In genomic region chr3:53753518-53754183, GRCh38 we compare ENCODE assay signal across 11 cellular contexts.
A peak's percentile ranks its signal among the peaks of the same experiment; 100 is the strongest.
DNase-seq lines count a peak whose midpoint lies in the region; ATAC-seq and TF ChIP-seq lines count a peak whose summit lies in the region.
"Had no signal": no experiment of that assay in that cellular context is flagged by ENCODE, and none has a peak within 500 bp of the region (broad histone marks: within the 10 kb centered on the region; RNA-seq: fewer than 3 reads in every experiment).

No MANE protein-coding gene starts in this region.

- H3K4me2 ChIP-seq in neuronal stem cell (ENCODE audit: insufficient read depth, low read length, poor library complexity, severe bottlenecking): no peak overlapping the region

- no peak overlapping the region for H3K23ac ChIP-seq in neuronal stem cell (ENCODE audit: low read depth, low read length, poor library complexity)

- H2BK12ac ChIP-seq in neuronal stem cell (ENCODE audit: low read length): no peak overlapping the region

- H3K9me3 Mint-ChIP-seq in activated CD8-positive, alpha-beta memory T cell treated with anti-CD3 and anti-CD28 coated beads, Interleukin-2, amount 10 ng/mL, durations not matched to agents 7 days and 5 days (ENCODE audit: low read depth): no peaks in the 10 kb centered on the region
- H3K9me3 Mint-ChIP-seq in T-helper 1 cell treated with Interleukin-12 subunit alpha and Interleukin-12 subunit beta and Interleukin-4 antibody, amounts not matched to agents 30 μg/mL and 1 μg/mL, for 36 hours: peaks cover 3% of the 10 kb centered on the region
- H3K9me3 Mint-ChIP-seq in chondrocyte (ENCODE audit: low read depth): no peaks in the 10 kb centered on the region

- H3K4me3 ChIP-seq in neuronal stem cell (ENCODE audit: low read length in 2 of 2): peak overlapping the region in 1 of 2 donors; percentile 5

- H3K4me1 Mint-ChIP-seq in activated CD8-positive, alpha-beta memory T cell treated with anti-CD3 and anti-CD28 coated beads, Interleukin-2, amount 10 ng/mL, durations not matched to agents 7 days and 5 days: peaks cover 29% of the 10 kb centered on the region
- peaks cover 35% of the 10 kb centered on the region for H3K4me1 Mint-ChIP-seq in T-helper 1 cell treated with Interleukin-12 subunit alpha and Interleukin-12 subunit beta and Interleukin-4 antibody, amounts not matched to agents 30 μg/mL and 1 μg/mL, for 36 hours (ENCODE audit: low read depth)
- no peaks in the 10 kb centered on the region for H3K4me1 Mint-ChIP-seq in chondrocyte (ENCODE audit: low read depth)

- H3K36me3 ChIP-seq in neuronal stem cell (replicated peaks in 1 of 2; ENCODE audit: control insufficient read depth in 2 of 2, insufficient read depth in 2 of 2, low read length in 2 of 2): no peaks in the 10 kb centered on the region
- H3K36me3 ChIP-seq: neutrophil, WERI-Rb-1 had no signal

- no peak overlapping the region for H2BK15ac ChIP-seq in neuronal stem cell (ENCODE audit: low read length)

- no peak overlapping the region for H2AK5ac ChIP-seq in neuronal stem cell (ENCODE audit: low read depth, low read length)

- H2BK5ac ChIP-seq in neuronal stem cell (ENCODE audit: low read length): no peak overlapping the region

- H4K91ac ChIP-seq in neuronal stem cell (ENCODE audit: low read depth, low read length, poor library complexity): no peak overlapping the region

- H3K79me1 ChIP-seq in neuronal stem cell (ENCODE audit: low read depth, low read length): no peaks in the 10 kb centered on the region

- no peak overlapping the region for H2AFZ ChIP-seq in neuronal stem cell (ENCODE audit: low read length)

- peaks cover 0 to 13% of the 10 kb centered on the region in 2 donors for H3K4me1 ChIP-seq in neuronal stem cell (ENCODE audit: control insufficient read depth in 2 of 2, insufficient read depth in 1 of 2, low read depth in 1 of 2, low read length in 2 of 2)

- peak overlapping the region; percentile 38 for H3K9ac ChIP-seq in neuronal stem cell (ENCODE audit: low read depth, low read length, poor library complexity)

- H3K27me3 ChIP-seq in neuronal stem cell (ENCODE audit: control insufficient read depth in 3 of 3, insufficient read depth in 3 of 3, low read depth in 1 of 3, low read length in 3 of 3): no peaks in the 10 kb centered on the region

- H3K4ac ChIP-seq in neuronal stem cell (ENCODE audit: low read length): no peak overlapping the region

- H3K18ac ChIP-seq in neuronal stem cell (ENCODE audit: low read length): no peak overlapping the region

- no peaks in the 10 kb centered on the region for H3K9me3 ChIP-seq in neuronal stem cell (replicated peaks in 1 of 2; ENCODE audit: control insufficient read depth in 2 of 2, insufficient read depth in 1 of 2, low read depth in 1 of 2, low read length in 2 of 2)
- H3K9me3 ChIP-seq: neutrophil had no signal

- H3K36me3 Mint-ChIP-seq in activated CD8-positive, alpha-beta memory T cell treated with anti-CD3 and anti-CD28 coated beads, Interleukin-2, amount 10 ng/mL, durations not matched to agents 7 days and 5 days: no peaks in the 10 kb centered on the region
- H3K36me3 Mint-ChIP-seq in T-helper 1 cell treated with Interleukin-12 subunit alpha and Interleukin-12 subunit beta and Interleukin-4 antibody, amounts not matched to agents 30 μg/mL and 1 μg/mL, for 36 hours (ENCODE audit: low read depth): peaks cover 7% of the 10 kb centered on the region
- no peaks in the 10 kb centered on the region for H3K36me3 Mint-ChIP-seq in chondrocyte (ENCODE audit: low read depth)

- CTCF ChIA-PET in activated CD8-positive, alpha-beta memory T cell treated with anti-CD3 and anti-CD28 coated beads, Interleukin-2, amount 10 ng/mL, durations not matched to agents 7 days and 5 days (lab: Charles Lee): no interaction called here

- DNase-seq in activated CD8-positive, alpha-beta memory T cell treated with anti-CD3 and anti-CD28 coated beads, Interleukin-2, amount 10 ng/mL, durations not matched to agents 7 days and 5 days: peak; percentile 62
- DNase-seq in activated CD8-positive, alpha-beta memory T cell treated with anti-CD3 and anti-CD28 coated beads for 24 hours: no peak
- DNase-seq in neuronal stem cell (ENCODE audit: low spot score) (no peak), GOT3 (lab: John Stamatoyannopoulos, UW) (no peak), chondrocyte (ENCODE audit: low spot score) (no peak), HuH-7.5 (ENCODE audit: low spot score) (no peak)
- DNase-seq: COR-L47, WERI-Rb-1 had no signal

- no peak overlapping the region for H2BK120ac ChIP-seq in neuronal stem cell (ENCODE audit: low read depth, low read length)

- no peak overlapping the region for H3K27ac ChIP-seq in neuronal stem cell (replicated peaks; ENCODE audit: low read length)
- H3K27ac ChIP-seq: neutrophil, WERI-Rb-1 had no signal

- no peak for TF ChIP-seq CTCF in chondrocyte (IDR thresholded peaks at IDR 0.05)

- H3K27ac Mint-ChIP-seq in activated CD8-positive, alpha-beta memory T cell treated with anti-CD3 and anti-CD28 coated beads, Interleukin-2, amount 10 ng/mL, durations not matched to agents 7 days and 5 days: peak overlapping the region; percentile 84
- peak overlapping the region; percentile 89 for H3K27ac Mint-ChIP-seq in T-helper 1 cell treated with Interleukin-12 subunit alpha and Interleukin-12 subunit beta and Interleukin-4 antibody, amounts not matched to agents 30 μg/mL and 1 μg/mL, for 36 hours
- H3K27ac Mint-ChIP-seq in chondrocyte (ENCODE audit: unreplicated experiment): no peak overlapping the region

- peak; percentile 92 for ATAC-seq in activated CD8-positive, alpha-beta memory T cell treated with anti-CD3 and anti-CD28 coated beads, Interleukin-2, amount 10 ng/mL, durations not matched to agents 7 days and 5 days
- ATAC-seq in GM21619 (IDR thresholded peaks at IDR 0.05; ENCODE audit: unreplicated experiment): peak; percentile 37

- H3K14ac ChIP-seq in neuronal stem cell (ENCODE audit: low read length): no peak overlapping the region

- H4K8ac ChIP-seq in neuronal stem cell (ENCODE audit: low read depth, low read length): no peak overlapping the region

- H3K27me3 Mint-ChIP-seq in activated CD8-positive, alpha-beta memory T cell treated with anti-CD3 and anti-CD28 coated beads, Interleukin-2, amount 10 ng/mL, durations not matched to agents 7 days and 5 days: peaks cover 8% of the 10 kb centered on the region
- H3K27me3 Mint-ChIP-seq in T-helper 1 cell treated with Interleukin-12 subunit alpha and Interleukin-12 subunit beta and Interleukin-4 antibody, amounts not matched to agents 30 μg/mL and 1 μg/mL, for 36 hours (ENCODE audit: low read depth): peaks cover 5% of the 10 kb centered on the region
- peaks cover 28% of the 10 kb centered on the region for H3K27me3 Mint-ChIP-seq in chondrocyte (ENCODE audit: low read depth)

- WGBS in neuronal stem cell (ENCODE audit: extremely low coverage in 2 of 2, insufficient read length in 2 of 2, insufficient replicate concordance in 1 of 2), 2 donors: no CpG with 5 or more reads among the region's 9 CpGs

- H3K4me3 Mint-ChIP-seq in activated CD8-positive, alpha-beta memory T cell treated with anti-CD3 and anti-CD28 coated beads, Interleukin-2, amount 10 ng/mL, durations not matched to agents 7 days and 5 days: peak overlapping the region; percentile 4
- H3K4me3 Mint-ChIP-seq in T-helper 1 cell treated with Interleukin-12 subunit alpha and Interleukin-12 subunit beta and Interleukin-4 antibody, amounts not matched to agents 30 μg/mL and 1 μg/mL, for 36 hours: peak overlapping the region; percentile 64
- no peak overlapping the region for H3K4me3 Mint-ChIP-seq in chondrocyte (ENCODE audit: unreplicated experiment)
